ENCODE assay signal across 18 cellular contexts in genomic region chr7:64599341-64599740, GRCh38. TPM values are rescaled to one million over a fixed set of nuclear protein-coding genes. Genes with fewer than 3 reads are reported as not detected.
DNase-seq lines count a peak whose midpoint lies in the region; ATAC-seq and TF ChIP-seq lines count a peak whose summit lies in the region.
"Had no signal": no experiment of that assay in that cellular context is flagged by ENCODE, and none has a peak within 500 bp of the region (broad histone marks: within the 10 kb centered on the region; RNA-seq: fewer than 3 reads in every experiment).

No MANE protein-coding gene starts in this region.

- peak; percentile 26 for ATAC-seq in aorta (ENCODE audit: low FRiP score)
- ATAC-seq in GM18505 (IDR thresholded peaks at IDR 0.05; ENCODE audit: unreplicated experiment) = no peak

- DNase-seq in DMS53 (lab: John Stamatoyannopoulos, UW) (peak; percentile 52), DMS53 treated with DMSO at 0.1 percent for 48 hours (lab: John Stamatoyannopoulos, UW; ENCODE audit: unreplicated experiment) (no peak), RPMI8226 (peak; percentile 26), esophagus muscularis mucosa (ENCODE audit: extremely low spot score) (peak; percentile 85), aorta (no peak), NCI-H82 (lab: John Stamatoyannopoulos, UW) (no peak), midbrain (lab: John Stamatoyannopoulos, UW) (no peak)
- DNase-seq: 8988T; CD4-positive, alpha-beta memory T cell; DMS79 treated with DMSO at 0.1 percent for 48 hours; GOT3; KG1; NCI-H1417 treated with DMSO at 0.1 percent for 48 hours; NCI-H1930; NCI-H748 treated with DMSO at 0.1 percent for 48 hours; Peyer's patch; SHP77 had no signal

- 75% methylated on average over 2 of the region's 2 CpGs for WGBS in esophagus muscularis mucosa
- WGBS in aorta, 2 donors = 96 to 100% methylated on average over 2 of the region's 2 CpGs

- TF ChIP-seq POLR2A in esophagus muscularis mucosa (IDR thresholded peaks at IDR 0.05; ENCODE audit: low read depth) = no peak
- no peak for TF ChIP-seq POLR2A in GM18505 (IDR thresholded peaks at IDR 0.05; ENCODE audit: borderline replicate concordance, extremely low read depth, insufficient read depth, insufficient read length)

- no peaks in the 10 kb centered on the region for H3K27me3 ChIP-seq in esophagus muscularis mucosa
- no peaks in the 10 kb centered on the region for H3K27me3 ChIP-seq in aorta (ENCODE audit: control insufficient read depth in 1 of 2, insufficient read depth in 2 of 2, low read length in 1 of 2)
- H3K27me3 ChIP-seq: Peyer's patch had no signal

- intact Hi-C loops in esophagus muscularis mucosa (cut with DNase I) (no loop called here), aorta (cut with DNase I) (no loop called here)

- TF ChIP-seq EP300 in esophagus muscularis mucosa (IDR thresholded peaks at IDR 0.05) = no peak

- no peak for TF ChIP-seq CTCF in esophagus muscularis mucosa (IDR thresholded peaks at IDR 0.05)

- H3K4me1 ChIP-seq in esophagus muscularis mucosa (no peaks in the 10 kb centered on the region), aorta (ENCODE audit: control insufficient read depth in 1 of 2, insufficient read depth in 2 of 2, low read length in 2 of 2) (no peaks in the 10 kb centered on the region)
- H3K4me1 ChIP-seq: Peyer's patch had no signal

- H3K27ac ChIP-seq in esophagus muscularis mucosa (replicated peaks in 1 of 4) (no peak overlapping the region), aorta (ENCODE audit: low read depth in 1 of 2, low read length in 2 of 2) (no peak overlapping the region)
- H3K27ac ChIP-seq: Peyer's patch had no signal

- H3K9me3 ChIP-seq in esophagus muscularis mucosa (no peaks in the 10 kb centered on the region), aorta (ENCODE audit: control insufficient read depth, low read length) (no peaks in the 10 kb centered on the region)
- H3K9me3 ChIP-seq: Peyer's patch had no signal

- H3K36me3 ChIP-seq in esophagus muscularis mucosa (no peaks in the 10 kb centered on the region), aorta (ENCODE audit: control insufficient read depth in 1 of 2, insufficient read depth in 2 of 2, low read length in 1 of 2) (no peaks in the 10 kb centered on the region)
- H3K36me3 ChIP-seq: Peyer's patch had no signal

- H3K4me3 ChIP-seq in esophagus muscularis mucosa (no peak overlapping the region), aorta (ENCODE audit: low read length in 2 of 2) (no peak overlapping the region)
- H3K4me3 ChIP-seq: Peyer's patch had no signal

RNA-seq across cellular contexts. Expression of gene ZNF680, which starts 36.5 kb away (rescaled TPM):
- total RNA-seq in esophagus muscularis mucosa (10 to 100 TPM in 2 of 4 donors, 1 to 10 TPM in 2; 6.1 to 16.2 (median 10.1) TPM), aorta (10 to 100 TPM; 23.5 to 35.9 TPM)
- 1 to 10 TPM; 2.8 to 7.7 TPM for polyA plus RNA-seq in aorta

Comparison
In these comparisons a context has a peak if more than half of its experiments do, and no peak if none do; other contexts are left out.
1. DNase-seq: peak in DMS53 (single experiment), RPMI8226 (single experiment) and esophagus muscularis mucosa (single experiment); none in DMS53 treated with DMSO at 0.1 percent for 48 hours (single experiment), aorta (0 of 2), NCI-H82 (single experiment) and midbrain (single experiment).